In genomic region chr5:124453221-124454032, GRCh38 we compare ENCODE assay signal across 8 cellular contexts.
DNase-seq lines count a peak whose midpoint lies in the region; ATAC-seq and TF ChIP-seq lines count a peak whose summit lies in the region.

No MANE protein-coding gene starts in this region.

- no peak overlapping the region for H2AFZ ChIP-seq in DND-41 (ENCODE audit: low read depth, low read length)
- H2AFZ ChIP-seq in mammary epithelial cell (ENCODE audit: low read depth, low read length) = no peak overlapping the region

- H3K79me2 ChIP-seq in DND-41 (ENCODE audit: insufficient read depth, low read length) (no peaks in the 10 kb centered on the region), mammary epithelial cell (ENCODE audit: insufficient read depth, low read length) (no peaks in the 10 kb centered on the region)

- H3K9ac ChIP-seq in DND-41 (ENCODE audit: low read depth, low read length) (no peak overlapping the region), mammary epithelial cell (ENCODE audit: insufficient read depth, low read length) (no peak overlapping the region)

- TF ChIP-seq CTCF in DND-41 (IDR thresholded peaks at IDR 0.05; ENCODE audit: borderline replicate concordance, extremely low read depth, low read length, poor library complexity, severe bottlenecking) (no peak), mammary epithelial cell (conservative IDR thresholded peaks at IDR 0.05 in 1 of 2, IDR thresholded peaks at IDR 0.05 in 1 of 2; ENCODE audit: extremely low read depth in 1 of 2, insufficient read depth in 1 of 2, low read depth in 1 of 2, low read length in 2 of 2) (no peak), ascending aorta (IDR thresholded peaks at IDR 0.05) (no peak)

- peak; percentile 54 for ATAC-seq in DND-41 (ENCODE audit: insufficient read depth, low read depth)
- peak; percentile 97 for ATAC-seq in GM19468 (IDR thresholded peaks at IDR 0.05; ENCODE audit: extremely low read depth, unreplicated experiment)
- ATAC-seq in HG03457 (IDR thresholded peaks at IDR 0.05; ENCODE audit: unreplicated experiment) = peak; percentile 98
- no peak for ATAC-seq in Right ventricle myocardium inferior

- CTCF ChIA-PET in mammary epithelial cell (lab: Charles Lee; ENCODE audit: low non-redundant PET) = no interaction called here

- H3K27me3 ChIP-seq in DND-41 (ENCODE audit: insufficient read depth, low read length, poor library complexity) (no peaks in the 10 kb centered on the region), mammary epithelial cell (ENCODE audit: insufficient read depth, low read length) (no peaks in the 10 kb centered on the region), ascending aorta (no peaks in the 10 kb centered on the region)

- H3K4me3 ChIP-seq in DND-41 (ENCODE audit: low read depth in 1 of 2, low read length in 2 of 2) (no peak overlapping the region), mammary epithelial cell (replicated peaks in 1 of 3; ENCODE audit: insufficient read depth in 1 of 3, low read depth in 2 of 3, low read length in 3 of 3) (no peak overlapping the region), ascending aorta (no peak overlapping the region)

- H3K9me3 ChIP-seq in DND-41 (ENCODE audit: insufficient read depth, low read length, severe bottlenecking) = no peaks in the 10 kb centered on the region
- H3K9me3 ChIP-seq in mammary epithelial cell (replicated peaks; ENCODE audit: insufficient read depth, low read length) = no peaks in the 10 kb centered on the region
- no peaks in the 10 kb centered on the region for H3K9me3 ChIP-seq in ascending aorta

- in situ Hi-C loops in mammary epithelial cell (cut with MboI; ENCODE audit: low sequenced_read_pairs in 2 of 2) = no loop called here

- no peaks in the 10 kb centered on the region for H4K20me1 ChIP-seq in DND-41 (ENCODE audit: insufficient read depth, low read length)
- no peaks in the 10 kb centered on the region for H4K20me1 ChIP-seq in mammary epithelial cell (ENCODE audit: insufficient read depth, low read length)

- no peak overlapping the region for H3K4me2 ChIP-seq in DND-41 (ENCODE audit: insufficient read depth, low read length)
- H3K4me2 ChIP-seq in mammary epithelial cell (ENCODE audit: insufficient read depth, low read depth, low read length) = no peak overlapping the region

- no TSS peak for BruUV-seq in mammary epithelial cell (replicated peaks; lab: Mats Ljungman, UMichigan)

- DNase-seq in DND-41 = no peak
- DNase-seq in mammary epithelial cell = peak; percentile 78
- no peak for DNase-seq in ascending aorta (ENCODE audit: low spot score in 2 of 2)
- DNase-seq in NCI-H2171 treated with DMSO at 0.1 percent for 48 hours (lab: John Stamatoyannopoulos, UW) = no peak
- DNase-seq in NCI-H2107 (lab: John Stamatoyannopoulos, UW) = no peak
- DNase-seq in Right ventricle myocardium inferior (ENCODE audit: missing footprints) = no peak

- 54% methylated on average over 5 of the region's 5 CpGs for WGBS in mammary epithelial cell (ENCODE audit: low coverage, missing lambda C conversion rate)

- H3K27ac ChIP-seq in DND-41 (ENCODE audit: low read length) (no peak overlapping the region), mammary epithelial cell (ENCODE audit: insufficient read depth, low read depth, low read length) (no peak overlapping the region), ascending aorta (no peak overlapping the region)

- H3K4me1 ChIP-seq in DND-41 (ENCODE audit: insufficient read depth, low read length) (peaks cover 18% of the 10 kb centered on the region), mammary epithelial cell (ENCODE audit: insufficient read depth, low read length) (peaks cover 6% of the 10 kb centered on the region), ascending aorta (no peaks in the 10 kb centered on the region)

- dilution Hi-C loops in mammary epithelial cell (cut with HindIII; ENCODE audit: low sequenced_read_pairs) = no loop called here

- no peaks in the 10 kb centered on the region for H3K36me3 ChIP-seq in DND-41 (ENCODE audit: insufficient read depth, low read length)
- no peaks in the 10 kb centered on the region for H3K36me3 ChIP-seq in mammary epithelial cell (ENCODE audit: insufficient read depth, low read length)
- H3K36me3 ChIP-seq in ascending aorta = no peaks in the 10 kb centered on the region

- intact Hi-C loops in mammary epithelial cell (cut with micrococcal nuclease) (loop anchor here (5.0 kb wide), 1 partner anchor 294 kb away; the partner anchor contains the start of gene ZNF608), ascending aorta (cut with DNase I) (no loop called here), Right ventricle myocardium inferior (cut with DNase I) (no loop called here)
